ENCODE assay signal across 27 cellular contexts in the genomic region with DNA sequence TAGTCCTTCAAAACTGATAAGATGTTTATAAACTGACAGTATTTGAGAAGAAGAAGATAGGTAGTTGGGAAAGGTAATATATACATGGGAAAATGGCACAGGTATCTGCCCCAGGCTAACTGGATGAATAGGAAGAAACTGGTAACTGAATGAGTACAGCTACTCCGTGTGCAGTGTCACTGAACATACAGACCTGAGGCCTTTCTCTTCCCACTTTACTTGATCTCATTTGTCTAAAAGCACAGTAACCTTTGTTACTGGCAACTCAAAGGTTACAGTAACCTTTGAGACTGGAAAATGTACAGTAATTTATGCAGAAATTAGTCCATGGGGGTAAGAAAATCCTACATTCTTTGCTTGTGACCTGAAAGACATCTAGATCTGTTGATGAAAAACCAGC.
"Had no signal": no experiment of that assay in that cellular context is flagged by ENCODE, and none has a peak within 500 bp of the region (broad histone marks: within the 10 kb centered on the region; RNA-seq: fewer than 3 reads in every experiment).

No MANE protein-coding gene starts in this region.

- H3K27ac Mint-ChIP-seq: stimulated activated effector memory CD8-positive, alpha-beta T cell treated with anti-CD3 and anti-CD28 coated beads, Interleukin-12 subunit alpha, Interleukin-12 subunit beta, amount 100 ng/mL, for 72 hours; stimulated activated memory B cell treated with anti-CD40 and anti-IgM and Interleukin-4, amounts not matched to agents 10 μg/mL and 1 μg/mL and 100 μg/mL, for 72 hours; stimulated activated naive CD8-positive, alpha-beta T cell treated with anti-CD3 and anti-CD28 coated beads, Interleukin-15, amount 100 ng/mL, for 72 hours; stimulated activated naive CD8-positive, alpha-beta T cell treated with anti-CD3 and anti-CD28 coated beads, Interleukin-15, Interleukin-2, amounts not matched to agents 100 ng/mL and 50 ng/mL, for 24 hours; type B pancreatic cell had no signal

- H3K4me1 Mint-ChIP-seq: stimulated activated effector memory CD8-positive, alpha-beta T cell treated with anti-CD3 and anti-CD28 coated beads, Interleukin-12 subunit alpha, Interleukin-12 subunit beta, amount 100 ng/mL, for 72 hours; stimulated activated memory B cell treated with anti-CD40 and anti-IgM and Interleukin-4, amounts not matched to agents 10 μg/mL and 1 μg/mL and 100 μg/mL, for 72 hours; stimulated activated naive CD8-positive, alpha-beta T cell treated with anti-CD3 and anti-CD28 coated beads, Interleukin-15, amount 100 ng/mL, for 72 hours had no signal

- H3K27me3 Mint-ChIP-seq: stimulated activated memory B cell treated with anti-CD40 and anti-IgM and Interleukin-4, amounts not matched to agents 10 μg/mL and 1 μg/mL and 100 μg/mL, for 72 hours; stimulated activated naive CD8-positive, alpha-beta T cell treated with anti-CD3 and anti-CD28 coated beads, Interleukin-15, amount 100 ng/mL, for 72 hours; stimulated activated naive CD8-positive, alpha-beta T cell treated with anti-CD3 and anti-CD28 coated beads, Interleukin-15, Interleukin-2, amounts not matched to agents 100 ng/mL and 50 ng/mL, for 24 hours; type B pancreatic cell had no signal

- H3K4me1 ChIP-seq: stomach, suprapubic skin, testis, thyroid gland, tibial artery, tibial nerve, upper lobe of left lung, upper lobe of right lung, uterus had no signal

- H3K27me3 ChIP-seq: stomach, suprapubic skin, testis, thyroid gland, tibial artery, tibial nerve, transverse colon, upper lobe of left lung, upper lobe of right lung, uterus had no signal

- H3K36me3 Mint-ChIP-seq: stimulated activated effector memory CD8-positive, alpha-beta T cell treated with anti-CD3 and anti-CD28 coated beads, Interleukin-12 subunit alpha, Interleukin-12 subunit beta, amount 100 ng/mL, for 72 hours; stimulated activated memory B cell treated with anti-CD40 and anti-IgM and Interleukin-4, amounts not matched to agents 10 μg/mL and 1 μg/mL and 100 μg/mL, for 72 hours; type B pancreatic cell had no signal

- H3K4me3 ChIP-seq: stomach, suprapubic skin, testis, thoracic aorta, thyroid gland, tibial artery, tibial nerve, transverse colon, upper lobe of left lung, upper lobe of right lung, uterus had no signal

- H3K27ac ChIP-seq: stomach, suprapubic skin, testis, thoracic aorta, thyroid gland, tibial artery, tibial nerve, transverse colon, upper lobe of left lung, upper lobe of right lung, uterus had no signal

- ATAC-seq: stimulated activated effector memory CD8-positive, alpha-beta T cell treated with anti-CD3 and anti-CD28 coated beads, Interleukin-12 subunit alpha, Interleukin-12 subunit beta, amount 100 ng/mL, for 72 hours; stimulated activated memory B cell treated with anti-CD40 and anti-IgM and Interleukin-4, amounts not matched to agents 10 μg/mL and 1 μg/mL and 100 μg/mL, for 72 hours; stimulated activated naive CD8-positive, alpha-beta T cell treated with anti-CD3 and anti-CD28 coated beads, Interleukin-15, amount 100 ng/mL, for 72 hours; stimulated activated naive CD8-positive, alpha-beta T cell treated with anti-CD3 and anti-CD28 coated beads, Interleukin-15, Interleukin-2, amounts not matched to agents 100 U/mL and 50 U/mL, for 24 hours; upper lobe of right lung had no signal

- H3K4me3 Mint-ChIP-seq: stimulated activated effector memory CD8-positive, alpha-beta T cell treated with anti-CD3 and anti-CD28 coated beads, Interleukin-12 subunit alpha, Interleukin-12 subunit beta, amount 100 ng/mL, for 72 hours; stimulated activated memory B cell treated with anti-CD40 and anti-IgM and Interleukin-4, amounts not matched to agents 10 μg/mL and 1 μg/mL and 100 μg/mL, for 72 hours; stimulated activated naive CD8-positive, alpha-beta T cell treated with anti-CD3 and anti-CD28 coated beads, Interleukin-15, amount 100 ng/mL, for 72 hours; stimulated activated naive CD8-positive, alpha-beta T cell treated with anti-CD3 and anti-CD28 coated beads, Interleukin-15, Interleukin-2, amounts not matched to agents 100 ng/mL and 50 ng/mL, for 24 hours; type B pancreatic cell had no signal

- H3K9me3 ChIP-seq: stomach, suprapubic skin, testis, thoracic aorta, thyroid gland, tibial artery, tibial nerve, transverse colon, upper lobe of left lung, upper lobe of right lung, uterus had no signal

- DNase-seq: stimulated activated CD4-positive, alpha-beta T cell treated with anti-CD3 and anti-CD28 coated beads, Interleukin-2, amount 100 ng/mL, for 24 hours; stimulated activated CD4-positive, alpha-beta T cell treated with anti-CD3 and anti-CD28 coated beads, Interleukin-2, amount 100 ng/mL, for 48 hours; stimulated activated CD4-positive, alpha-beta T cell treated with anti-CD3 and anti-CD28 coated beads, Interleukin-4, amount 100 ng/mL, for 1 hour; stimulated activated CD4-positive, alpha-beta T cell treated with anti-CD3 and anti-CD28 coated beads, Interleukin-4, amount 100 ng/mL, for 24 hours; stimulated activated CD4-positive, alpha-beta T cell treated with anti-CD3 and anti-CD28 coated beads, Interleukin-4, amount 100 ng/mL, for 4 hours; stimulated activated CD8-positive, alpha-beta memory T cell treated with anti-CD3 and anti-CD28 coated beads, Interleukin-4, amount 100 ng/mL, for 48 hours; stimulated activated naive CD4-positive, alpha-beta T cell; stimulated activated naive CD4-positive, alpha-beta T cell treated with Interleukin-2 at 50 U/mL for 16 hours; stimulated activated naive CD8-positive, alpha-beta T cell treated with anti-CD3 and anti-CD28 coated beads, Interleukin-15, amount 100 ng/mL, for 72 hours; stimulated activated naive CD8-positive, alpha-beta T cell treated with anti-CD3 and anti-CD28 coated beads, Interleukin-15, Interleukin-2, amounts not matched to agents 100 U/mL and 50 U/mL, for 24 hours; stomach; substantia nigra; testis; thyroid gland; tibial artery; transverse colon; trophoblast cell; upper lobe of left lung; upper lobe of right lung; uterus had no signal

- H3K36me3 ChIP-seq: stomach, suprapubic skin, thoracic aorta, thyroid gland, tibial artery, tibial nerve, transverse colon, upper lobe of left lung, upper lobe of right lung had no signal

- H3K9me3 Mint-ChIP-seq: stimulated activated memory B cell treated with anti-CD40 and anti-IgM and Interleukin-4, amounts not matched to agents 10 μg/mL and 1 μg/mL and 100 μg/mL, for 72 hours; stimulated activated naive CD8-positive, alpha-beta T cell treated with anti-CD3 and anti-CD28 coated beads, Interleukin-15, Interleukin-2, amounts not matched to agents 100 ng/mL and 50 ng/mL, for 24 hours; type B pancreatic cell had no signal
